ENCODE assay signal across 8 cellular contexts in genomic region chr12:113152835-113153814, GRCh38. TPM values are rescaled to one million over a fixed set of nuclear protein-coding genes. Genes with fewer than 3 reads are reported as not detected.
DNase-seq lines count a peak whose midpoint lies in the region; ATAC-seq and TF ChIP-seq lines count a peak whose summit lies in the region.

No MANE protein-coding gene starts in this region.

- peak overlapping the region; percentile 36 for H2AFZ ChIP-seq in mesenchymal stem cell (ENCODE audit: low read depth, low read length)

- H2BK120ac ChIP-seq in mesenchymal stem cell (ENCODE audit: low read depth, low read length), result no peak overlapping the region

- H3K36me3 Mint-ChIP-seq in activated CD4-positive, alpha-beta memory T cell treated with anti-CD3 and anti-CD28 coated beads, Interleukin-2, amount 10 ng/mL, durations not matched to agents 7 days and 5 days (ENCODE audit: low read depth), result peaks cover 5% of the 10 kb centered on the region

- no peaks in the 10 kb centered on the region for H3K79me1 ChIP-seq in mesenchymal stem cell (replicated peaks; ENCODE audit: low read length, poor library complexity, severe bottlenecking)

- H3K4me3 ChIP-seq in GM12864 (ENCODE audit: low read depth, low read length) (peak overlapping the region; percentile 48), mesenchymal stem cell (ENCODE audit: insufficient read depth in 1 of 2, low read depth in 1 of 2, low read length in 2 of 2) (peak overlapping the region; percentile 28 to 59)

- peak; percentile 53 for TF ChIP-seq CTCF in GM12864 (IDR thresholded peaks at IDR 0.05; ENCODE audit: low read depth, low read length, missing control alignments)

- POLR2A ChIA-PET in activated CD4-positive, alpha-beta memory T cell treated with anti-CD3 and anti-CD28 coated beads, Interleukin-2, amount 10 ng/mL, durations not matched to agents 7 days and 5 days (lab: Charles Lee), result interaction anchor here (0.6 to 1.5 kb wide), 6 partner anchors 15 to 55 kb away, joined by 3 to 4 read pairs (median 4); partner anchors contain the start of gene RITA1

- no peak overlapping the region for H3K27ac ChIP-seq in mesenchymal stem cell (ENCODE audit: low read length, poor library complexity, severe bottlenecking)

- no peak overlapping the region for H3K18ac ChIP-seq in mesenchymal stem cell (ENCODE audit: low read depth in 1 of 2, low read length in 2 of 2)

- H3K9ac ChIP-seq in mesenchymal stem cell (ENCODE audit: low read length), result no peak overlapping the region

- no peak overlapping the region for H3K4ac ChIP-seq in mesenchymal stem cell (ENCODE audit: low read depth in 1 of 2, low read length in 2 of 2)

- no peak overlapping the region for H3K14ac ChIP-seq in mesenchymal stem cell (ENCODE audit: low read length in 2 of 2)

- no peak overlapping the region for H2BK15ac ChIP-seq in mesenchymal stem cell (ENCODE audit: low read depth, poor library complexity, severe bottlenecking)

- H3K9me3 Mint-ChIP-seq in activated CD4-positive, alpha-beta memory T cell treated with anti-CD3 and anti-CD28 coated beads, Interleukin-2, amount 10 ng/mL, durations not matched to agents 7 days and 5 days, result no peaks in the 10 kb centered on the region

- H2BK5ac ChIP-seq in mesenchymal stem cell (ENCODE audit: low read depth, low read length, poor library complexity, severe bottlenecking), result no peak overlapping the region

- H3K9me3 ChIP-seq in mesenchymal stem cell (ENCODE audit: control insufficient read depth, low read length), result no peaks in the 10 kb centered on the region

- peak overlapping the region; percentile 78 for H3K4me2 ChIP-seq in mesenchymal stem cell (ENCODE audit: low read length, poor library complexity, severe bottlenecking)

- DNase-seq in GM12864 (ENCODE audit: low read depth) (no peak), NCI-H748 treated with DMSO at 0.1 percent for 48 hours (lab: John Stamatoyannopoulos, UW) (peak; percentile 59), mesenchymal stem cell (peak; percentile 73)
- DNase-seq in activated CD4-positive, alpha-beta memory T cell treated with anti-CD3 and anti-CD28 coated beads, Interleukin-2, amount 10 ng/mL, durations not matched to agents 7 days and 5 days, result peak; percentile 50
- peak; percentile 37 for DNase-seq in effector CD8-positive, alpha-beta T cell (lab: John Stamatoyannopoulos, UW)
- peak; percentile 26 to 48 (median 37) for DNase-seq in stimulated activated CD4-positive, alpha-beta T cell treated with anti-CD3 and anti-CD28 coated beads, TNF-alpha, amount 100 ng/mL, for 4 hours (ENCODE audit: low read depth in 3 of 3)

- H4K8ac ChIP-seq in mesenchymal stem cell (ENCODE audit: low read length), result no peak overlapping the region

- H3K27me3 ChIP-seq in mesenchymal stem cell (ENCODE audit: control insufficient read depth in 1 of 2, insufficient read depth in 1 of 2, low read length in 2 of 2), result peaks cover 39 to 66% of the 10 kb centered on the region in 2 experiments

- no peak overlapping the region for H2BK12ac ChIP-seq in mesenchymal stem cell (ENCODE audit: low read length in 2 of 2)

- peak overlapping the region in 1 of 2 experiments; percentile 34 for H3K23ac ChIP-seq in mesenchymal stem cell (ENCODE audit: low read length in 2 of 2)

- peaks cover 30% of the 10 kb centered on the region for H3K4me1 ChIP-seq in mesenchymal stem cell (ENCODE audit: control insufficient read depth, insufficient read depth, low read depth, low read length)

- peaks cover 6 to 10% of the 10 kb centered on the region in 2 experiments for H3K36me3 ChIP-seq in mesenchymal stem cell (ENCODE audit: control insufficient read depth in 1 of 2, insufficient read depth in 2 of 2, low read depth in 1 of 2, low read length in 2 of 2)

- no peak overlapping the region for H4K91ac ChIP-seq in mesenchymal stem cell (ENCODE audit: low read length)

- WGBS in mesenchymal stem cell, result 8% methylated on average over 63 of the region's 70 CpGs

- H3K4me3 Mint-ChIP-seq in activated CD4-positive, alpha-beta memory T cell treated with anti-CD3 and anti-CD28 coated beads, Interleukin-2, amount 10 ng/mL, durations not matched to agents 7 days and 5 days, result peak overlapping the region; percentile 68

- no peak overlapping the region for H2AK5ac ChIP-seq in mesenchymal stem cell (ENCODE audit: low read length, severe bottlenecking)

- peaks cover 18% of the 10 kb centered on the region for H3K4me1 Mint-ChIP-seq in activated CD4-positive, alpha-beta memory T cell treated with anti-CD3 and anti-CD28 coated beads, Interleukin-2, amount 10 ng/mL, durations not matched to agents 7 days and 5 days

- peaks cover 32% of the 10 kb centered on the region for H3K27me3 Mint-ChIP-seq in activated CD4-positive, alpha-beta memory T cell treated with anti-CD3 and anti-CD28 coated beads, Interleukin-2, amount 10 ng/mL, durations not matched to agents 7 days and 5 days

- CTCF ChIA-PET in activated CD4-positive, alpha-beta memory T cell treated with anti-CD3 and anti-CD28 coated beads, Interleukin-2, amount 10 ng/mL, durations not matched to agents 7 days and 5 days (lab: Charles Lee), result interaction anchor here (0.6 to 5.6 kb wide), 16 partner anchors 8 to 1991 kb away, joined by 3 to 38 read pairs (median 4); partner anchors contain the start of genes OAS2, RASAL1 and SLC8B1

- no peak overlapping the region for H3K27ac Mint-ChIP-seq in activated CD4-positive, alpha-beta memory T cell treated with anti-CD3 and anti-CD28 coated beads, Interleukin-2, amount 10 ng/mL, durations not matched to agents 7 days and 5 days

- peak; percentile 62 for ATAC-seq in HG03175 (IDR thresholded peaks at IDR 0.05; ENCODE audit: unreplicated experiment)
- no peak for ATAC-seq in HG02884 (IDR thresholded peaks at IDR 0.05; ENCODE audit: unreplicated experiment)

RNA-seq across cellular contexts. Expression of gene CFAP73, which starts 3.6 kb away (rescaled TPM):
- under 1 TPM; 0.23 to 0.28 TPM for total RNA-seq in activated CD4-positive, alpha-beta memory T cell treated with anti-CD3 and anti-CD28 coated beads, Interleukin-2, amount 10 ng/mL, durations not matched to agents 7 days and 5 days
- not detected for polyA plus RNA-seq in mesenchymal stem cell (2013, experiment 1 of 2)
- 0.03 TPM for polyA plus RNA-seq in mesenchymal stem cell (2013, experiment 2 of 2)

RNA-seq across cellular contexts. Expression of gene RASAL1, which starts 17.6 kb away (rescaled TPM):
- under 1 TPM; 0.10 to 0.35 TPM for total RNA-seq in activated CD4-positive, alpha-beta memory T cell treated with anti-CD3 and anti-CD28 coated beads, Interleukin-2, amount 10 ng/mL, durations not matched to agents 7 days and 5 days
- polyA plus RNA-seq in mesenchymal stem cell (2013, experiment 1 of 2), result not detected
- polyA plus RNA-seq in mesenchymal stem cell (2013, experiment 2 of 2), result not detected

RNA-seq across cellular contexts. Expression of gene DDX54, which starts 32.2 kb away (rescaled TPM):
- 10 to 100 TPM; 55.6 to 57.6 TPM for total RNA-seq in activated CD4-positive, alpha-beta memory T cell treated with anti-CD3 and anti-CD28 coated beads, Interleukin-2, amount 10 ng/mL, durations not matched to agents 7 days and 5 days
- polyA plus RNA-seq in mesenchymal stem cell (2013, experiment 1 of 2), result 34.2 TPM
- polyA plus RNA-seq in mesenchymal stem cell (2013, experiment 2 of 2), result 36.4 TPM

RNA-seq across cellular contexts. Expression of gene RITA1, which starts 32.4 kb away (rescaled TPM):
- 10 to 100 TPM; 14.7 to 16.9 TPM for total RNA-seq in activated CD4-positive, alpha-beta memory T cell treated with anti-CD3 and anti-CD28 coated beads, Interleukin-2, amount 10 ng/mL, durations not matched to agents 7 days and 5 days
- 15.4 TPM for polyA plus RNA-seq in mesenchymal stem cell (2013, experiment 1 of 2)
- polyA plus RNA-seq in mesenchymal stem cell (2013, experiment 2 of 2), result 14.6 TPM
